Comparison of ENCODE assay signal across 8 cellular contexts in the genomic region with DNA sequence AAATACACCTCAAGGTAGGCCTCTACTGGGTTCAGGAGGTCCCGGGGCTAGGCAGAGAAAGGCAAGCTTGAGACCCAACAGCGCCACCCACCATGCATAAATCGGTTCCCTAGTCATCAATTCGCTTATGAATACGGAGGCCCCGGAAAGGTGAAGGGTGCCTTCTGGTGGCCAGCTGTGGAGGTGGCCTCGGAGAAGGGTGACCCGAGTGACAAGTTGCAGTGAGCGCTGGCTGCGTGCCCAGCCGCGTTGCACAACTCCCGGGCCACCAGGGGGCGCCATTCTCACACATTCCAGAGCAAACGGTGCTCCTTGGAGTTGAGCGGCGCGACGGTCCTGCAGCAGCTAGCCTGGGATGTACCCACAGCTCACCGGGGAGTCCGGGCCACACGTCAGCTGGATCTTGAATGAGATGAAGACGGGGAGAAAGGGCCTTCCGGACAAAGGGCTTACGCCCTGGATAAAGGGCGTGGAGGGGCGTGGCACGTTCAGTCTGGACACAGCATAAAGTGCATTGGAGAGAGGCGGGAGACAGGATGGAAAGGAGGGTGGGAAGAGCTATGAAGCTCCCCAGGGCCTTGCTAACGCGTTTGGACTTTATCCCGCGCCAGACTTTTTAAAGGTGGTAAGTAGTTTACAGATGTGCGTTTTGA. TPM values are rescaled to one million over a fixed set of nuclear protein-coding genes. Genes with fewer than 3 reads are reported as not detected.
DNase-seq lines count a peak whose midpoint lies in the region; ATAC-seq and TF ChIP-seq lines count a peak whose summit lies in the region.

No MANE protein-coding gene starts in this region.

- no TSS peak for BruUV-seq in Caco-2 (replicated peaks; lab: Mats Ljungman, UMichigan)

- CTCF ChIA-PET in Caco-2 (lab: Charles Lee) = interaction anchor here (0.5 to 1.7 kb wide), 13 partner anchors 14 to 341 kb away, joined by 3 to 16 read pairs (median 5); partner anchors contain the start of gene TRABD2A

- no peaks in the 10 kb centered on the region for H3K36me3 ChIP-seq in Caco-2 (ENCODE audit: control insufficient read depth, insufficient read depth, low read length)
- H3K36me3 ChIP-seq in endocrine pancreas (ENCODE audit: control insufficient read depth, insufficient read depth, low read length) = no peaks in the 10 kb centered on the region

- H3K36me3 Mint-ChIP-seq in Caco-2 (ENCODE audit: insufficient read depth, unreplicated experiment) = peaks cover 6% of the 10 kb centered on the region

- no peaks in the 10 kb centered on the region for H3K27me3 Mint-ChIP-seq in Caco-2 (ENCODE audit: insufficient read depth, unreplicated experiment)

- H3K9ac ChIP-seq in endocrine pancreas (ENCODE audit: control insufficient read depth, insufficient read depth, low read length) = no peak overlapping the region

- peak; percentile 80 to 97 for TF ChIP-seq CTCF in Caco-2 (IDR thresholded peaks at IDR 0.05; ENCODE audit: insufficient read depth in 1 of 2, low read depth in 1 of 2, low read length in 1 of 2, severe bottlenecking in 1 of 2, unreplicated experiment in 1 of 2)

- H3K9me3 ChIP-seq in Caco-2 (no peaks in the 10 kb centered on the region), endocrine pancreas (ENCODE audit: control insufficient read depth, low read length) (no peaks in the 10 kb centered on the region)

- peak overlapping the region; percentile 70 for H3K4me3 Mint-ChIP-seq in Caco-2 (ENCODE audit: unreplicated experiment)

- H3K27me3 ChIP-seq in Caco-2 (replicated peaks; ENCODE audit: control insufficient read depth, insufficient read depth, low read length) = no peaks in the 10 kb centered on the region
- H3K27me3 ChIP-seq in endocrine pancreas (ENCODE audit: control insufficient read depth, insufficient read depth, low read length) = no peaks in the 10 kb centered on the region

- H3K4me1 ChIP-seq in Caco-2 (peaks cover 8% of the 10 kb centered on the region; the same call in 1 of the 2 replicates), endocrine pancreas (ENCODE audit: control insufficient read depth, insufficient read depth, low read length) (no peaks in the 10 kb centered on the region)

- H3K27ac Mint-ChIP-seq in Caco-2 (ENCODE audit: unreplicated experiment) = no peak overlapping the region

- intact Hi-C loops in Caco-2 (cut with micrococcal nuclease; ENCODE audit: unreplicated experiment) = loop anchor here (2.0 kb wide), 4 partner anchors 33 to 373 kb away; partner anchors contain the start of gene KCMF1

- no peaks in the 10 kb centered on the region for H3K9me3 Mint-ChIP-seq in Caco-2 (ENCODE audit: unreplicated experiment)

- H3K4me1 Mint-ChIP-seq in Caco-2 (ENCODE audit: low read depth, unreplicated experiment) = peaks cover 11% of the 10 kb centered on the region

- ATAC-seq in GM21367 (IDR thresholded peaks at IDR 0.05; ENCODE audit: unreplicated experiment) = peak; percentile 83

- DNase-seq in Caco-2 (peak; percentile 93 to 94), HT1080 (ENCODE audit: low read depth) (peak; percentile 95), midbrain (lab: John Stamatoyannopoulos, UW) (peak; percentile 92)
- peak; percentile 96 for DNase-seq in NK-92 treated with Interleukin-12 subunit alpha and Interleukin-12 subunit beta, amount 100 ng/mL, for 24 hours (lab: John Stamatoyannopoulos, UW)
- peak; percentile 100 for DNase-seq in activated CD8-positive, alpha-beta memory T cell treated with anti-CD3 and anti-CD28 coated beads for 24 hours
- DNase-seq in stimulated activated CD8-positive, alpha-beta memory T cell treated with anti-CD3 and anti-CD28 coated beads, Interleukin-2, amount 100 ng/mL, for 48 hours (ENCODE audit: low read depth in 2 of 2) = peak; percentile 98 to 99

- POLR2A ChIA-PET in Caco-2 (lab: Charles Lee) = no interaction called here

- H3K4me3 ChIP-seq in Caco-2 (ENCODE audit: low read depth, low read length) = peak overlapping the region; percentile 53
- H3K4me3 ChIP-seq in endocrine pancreas (ENCODE audit: control insufficient read depth, insufficient read depth, low read length) = peak overlapping the region; percentile 8

RNA-seq across cellular contexts. Expression of gene TMSB10, which starts 20.4 kb away (rescaled TPM):
- total RNA-seq in Caco-2 (2022) = 1,258 and 1,458 TPM in 2 replicates
- total RNA-seq in HT1080 (2014; rRNA removed; shearing (Covaris generic)) = 2,966 and 4,695 TPM in 2 replicates
- 5,377 and 5,409 TPM in 2 replicates for polyA plus RNA-seq in HT1080 (2015; cell fraction: cytosol; rRNA removed)
- 1,307 and 1,395 TPM in 2 replicates for polyA plus RNA-seq in HT1080 (2015; cell fraction: nucleus; rRNA removed)

RNA-seq across cellular contexts. Expression of gene TRABD2A, which starts 45.0 kb away (rescaled TPM):
- total RNA-seq in Caco-2 (2022) = 1.3 and 1.4 TPM in 2 replicates
- total RNA-seq in HT1080 (2014; rRNA removed; shearing (Covaris generic)) = 22.7 and 30.4 TPM in 2 replicates
- polyA plus RNA-seq in HT1080 (2015; cell fraction: cytosol; rRNA removed) = 10.5 and 14.0 TPM in 2 replicates
- polyA plus RNA-seq in HT1080 (2015; cell fraction: nucleus; rRNA removed) = 6.6 and 7.3 TPM in 2 replicates

RNA-seq across cellular contexts. Expression of gene KCMF1, which starts 45.1 kb away (rescaled TPM):
- 81.5 and 83.4 TPM in 2 replicates for total RNA-seq in Caco-2 (2022)
- 60.8 and 70.6 TPM in 2 replicates for total RNA-seq in HT1080 (2014; rRNA removed; shearing (Covaris generic))
- 72.8 and 102 TPM in 2 replicates for polyA plus RNA-seq in HT1080 (2015; cell fraction: cytosol; rRNA removed)
- 42.7 and 45.6 TPM in 2 replicates for polyA plus RNA-seq in HT1080 (2015; cell fraction: nucleus; rRNA removed)

Comparison
In these comparisons a context has a peak if more than half of its experiments do, and no peak if none do; other contexts are left out.
1. Peak in every context shown above with its lines: DNase-seq, ATAC-seq and H3K4me3 ChIP-seq.